ENCODE assay signal across 1 cellular context in the genomic region with DNA sequence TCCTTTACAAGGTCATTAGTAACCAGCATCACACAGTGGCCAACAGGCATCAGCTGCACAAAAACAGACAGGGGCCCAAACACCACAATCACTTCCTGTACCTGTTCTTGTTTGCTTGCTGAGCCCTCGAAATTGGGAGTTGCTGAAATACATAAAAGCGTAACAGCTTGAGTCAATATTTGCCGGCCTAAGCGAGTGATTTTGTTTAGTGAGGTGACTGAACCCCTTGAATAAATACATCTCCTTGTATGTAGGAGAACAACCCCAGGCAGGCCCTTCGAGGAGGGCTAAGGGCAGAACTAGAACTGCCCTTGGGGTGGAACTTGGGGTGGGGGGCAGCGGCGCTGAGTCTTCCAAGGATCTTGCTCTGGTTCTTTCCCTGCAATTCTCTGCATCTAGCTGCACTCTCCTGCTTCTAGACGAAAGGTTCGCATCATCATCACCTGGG.
A peak's percentile ranks its signal among the peaks of the same experiment; 100 is the strongest.
TF ChIP-seq lines count a peak whose summit lies in the region.

No MANE protein-coding gene starts in this region.

TF ChIP-seq in HepG2, 621 proteins besides CTCF, POLR2A, EP300 and RAD21 (continued from another document and continues in another):
- TF ChIP-seq, protein P1, sequence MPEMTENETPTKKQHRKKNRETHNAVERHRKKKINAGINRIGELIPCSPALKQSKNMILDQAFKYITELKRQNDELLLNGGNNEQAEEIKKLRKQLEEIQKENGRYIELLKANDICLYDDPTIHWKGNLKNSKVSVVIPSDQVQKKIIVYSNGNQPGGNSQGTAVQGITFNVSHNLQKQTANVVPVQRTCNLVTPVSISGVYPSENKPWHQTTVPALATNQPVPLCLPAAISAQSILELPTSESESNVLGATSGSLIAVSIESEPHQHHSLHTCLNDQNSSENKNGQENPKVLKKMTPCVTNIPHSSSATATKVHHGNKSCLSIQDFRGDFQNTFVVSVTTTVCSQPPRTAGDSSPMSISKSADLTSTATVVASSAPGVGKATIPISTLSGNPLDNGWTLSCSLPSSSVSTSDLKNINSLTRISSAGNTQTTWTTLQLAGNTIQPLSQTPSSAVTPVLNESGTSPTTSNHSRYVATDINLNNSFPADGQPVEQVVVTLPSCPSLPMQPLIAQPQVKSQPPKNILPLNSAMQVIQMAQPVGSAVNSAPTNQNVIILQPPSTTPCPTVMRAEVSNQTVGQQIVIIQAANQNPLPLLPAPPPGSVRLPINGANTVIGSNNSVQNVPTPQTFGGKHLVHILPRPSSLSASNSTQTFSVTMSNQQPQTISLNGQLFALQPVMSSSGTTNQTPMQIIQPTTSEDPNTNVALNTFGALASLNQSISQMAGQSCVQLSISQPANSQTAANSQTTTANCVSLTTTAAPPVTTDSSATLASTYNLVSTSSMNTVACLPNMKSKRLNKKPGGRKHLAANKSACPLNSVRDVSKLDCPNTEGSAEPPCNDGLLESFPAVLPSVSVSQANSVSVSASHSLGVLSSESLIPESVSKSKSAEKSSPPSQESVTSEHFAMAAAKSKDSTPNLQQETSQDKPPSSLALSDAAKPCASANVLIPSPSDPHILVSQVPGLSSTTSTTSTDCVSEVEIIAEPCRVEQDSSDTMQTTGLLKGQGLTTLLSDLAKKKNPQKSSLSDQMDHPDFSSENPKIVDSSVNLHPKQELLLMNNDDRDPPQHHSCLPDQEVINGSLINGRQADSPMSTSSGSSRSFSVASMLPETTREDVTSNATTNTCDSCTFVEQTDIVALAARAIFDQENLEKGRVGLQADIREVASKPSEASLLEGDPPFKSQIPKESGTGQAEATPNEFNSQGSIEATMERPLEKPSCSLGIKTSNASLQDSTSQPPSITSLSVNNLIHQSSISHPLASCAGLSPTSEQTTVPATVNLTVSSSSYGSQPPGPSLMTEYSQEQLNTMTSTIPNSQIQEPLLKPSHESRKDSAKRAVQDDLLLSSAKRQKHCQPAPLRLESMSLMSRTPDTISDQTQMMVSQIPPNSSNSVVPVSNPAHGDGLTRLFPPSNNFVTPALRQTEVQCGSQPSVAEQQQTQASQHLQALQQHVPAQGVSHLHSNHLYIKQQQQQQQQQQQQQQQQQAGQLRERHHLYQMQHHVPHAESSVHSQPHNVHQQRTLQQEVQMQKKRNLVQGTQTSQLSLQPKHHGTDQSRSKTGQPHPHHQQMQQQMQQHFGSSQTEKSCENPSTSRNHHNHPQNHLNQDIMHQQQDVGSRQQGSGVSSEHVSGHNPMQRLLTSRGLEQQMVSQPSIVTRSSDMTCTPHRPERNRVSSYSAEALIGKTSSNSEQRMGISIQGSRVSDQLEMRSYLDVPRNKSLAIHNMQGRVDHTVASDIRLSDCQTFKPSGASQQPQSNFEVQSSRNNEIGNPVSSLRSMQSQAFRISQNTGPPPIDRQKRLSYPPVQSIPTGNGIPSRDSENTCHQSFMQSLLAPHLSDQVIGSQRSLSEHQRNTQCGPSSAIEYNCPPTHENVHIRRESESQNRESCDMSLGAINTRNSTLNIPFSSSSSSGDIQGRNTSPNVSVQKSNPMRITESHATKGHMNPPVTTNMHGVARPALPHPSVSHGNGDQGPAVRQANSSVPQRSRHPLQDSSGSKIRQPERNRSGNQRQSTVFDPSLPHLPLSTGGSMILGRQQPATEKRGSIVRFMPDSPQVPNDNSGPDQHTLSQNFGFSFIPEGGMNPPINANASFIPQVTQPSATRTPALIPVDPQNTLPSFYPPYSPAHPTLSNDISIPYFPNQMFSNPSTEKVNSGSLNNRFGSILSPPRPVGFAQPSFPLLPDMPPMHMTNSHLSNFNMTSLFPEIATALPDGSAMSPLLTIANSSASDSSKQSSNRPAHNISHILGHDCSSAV (CRISPR knock-in tag; IDR thresholded peaks at IDR 0.05; ENCODE audit: borderline replicate concordance), result no peak
- TF ChIP-seq HNRNPUL1 (IDR thresholded peaks at IDR 0.05; ENCODE audit: low read depth, low read length) (no peak), HCFC1 (IDR thresholded peaks at IDR 0.05; ENCODE audit: low read depth, low read length) (no peak), ZFYVE20 (CRISPR knock-in tag; IDR thresholded peaks at IDR 0.05; ENCODE audit: borderline replicate concordance, low read depth) (no peak), CHD4 (IDR thresholded peaks at IDR 0.05; ENCODE audit: borderline replicate concordance, low read length) (no peak), TEAD2 (CRISPR knock-in tag; IDR thresholded peaks at IDR 0.05) (no peak), ZNF891 (CRISPR knock-in tag; IDR thresholded peaks at IDR 0.05) (no peak), ZNF672 (CRISPR knock-in tag; IDR thresholded peaks at IDR 0.05) (no peak), RORA (CRISPR knock-in tag; IDR thresholded peaks at IDR 0.05) (no peak), ARNT (IDR thresholded peaks at IDR 0.05) (no peak), FOXA3 (CRISPR knock-in tag; IDR thresholded peaks at IDR 0.05) (peak; percentile 99), TBL1XR1 (IDR thresholded peaks at IDR 0.05; ENCODE audit: borderline replicate concordance, low read length, partially characterized antibody) (peak; percentile 87), ZNF749 (CRISPR knock-in tag; IDR thresholded peaks at IDR 0.05; ENCODE audit: borderline replicate concordance) (no peak), ASH2L (IDR thresholded peaks at IDR 0.05; ENCODE audit: insufficient read length, low read depth, low read length) (no peak), TBX2 (CRISPR knock-in tag; IDR thresholded peaks at IDR 0.05; ENCODE audit: borderline replicate concordance) (peak; percentile 96), U2AF2 (IDR thresholded peaks at IDR 0.05; ENCODE audit: low read depth, low read length) (no peak), SOX6 (IDR thresholded peaks at IDR 0.05) (no peak), SOX6 (CRISPR knock-in tag; IDR thresholded peaks at IDR 0.05) (peak; percentile 98), ZBTB21 (CRISPR knock-in tag; IDR thresholded peaks at IDR 0.05) (no peak), RFX5 (IDR thresholded peaks at IDR 0.05; ENCODE audit: low read depth, low read length) (no peak), ZNF350 (CRISPR knock-in tag; IDR thresholded peaks at IDR 0.05; ENCODE audit: borderline replicate concordance, low read depth) (peak; percentile 68; the same call in 1 of the 2 replicates), ZNF83 (CRISPR knock-in tag; IDR thresholded peaks at IDR 0.05; ENCODE audit: borderline replicate concordance) (no peak), ARHGAP35 (CRISPR knock-in tag; IDR thresholded peaks at IDR 0.05; ENCODE audit: borderline replicate concordance) (0 out of 2 replicates have a peak, but pooled peaks have one; percentile 59), ZNF577 (CRISPR knock-in tag; IDR thresholded peaks at IDR 0.05; ENCODE audit: borderline replicate concordance, low read depth) (no peak), ZNF790 (CRISPR knock-in tag; IDR thresholded peaks at IDR 0.05; ENCODE audit: borderline replicate concordance) (no peak)
- TF ChIP-seq, protein P2, sequence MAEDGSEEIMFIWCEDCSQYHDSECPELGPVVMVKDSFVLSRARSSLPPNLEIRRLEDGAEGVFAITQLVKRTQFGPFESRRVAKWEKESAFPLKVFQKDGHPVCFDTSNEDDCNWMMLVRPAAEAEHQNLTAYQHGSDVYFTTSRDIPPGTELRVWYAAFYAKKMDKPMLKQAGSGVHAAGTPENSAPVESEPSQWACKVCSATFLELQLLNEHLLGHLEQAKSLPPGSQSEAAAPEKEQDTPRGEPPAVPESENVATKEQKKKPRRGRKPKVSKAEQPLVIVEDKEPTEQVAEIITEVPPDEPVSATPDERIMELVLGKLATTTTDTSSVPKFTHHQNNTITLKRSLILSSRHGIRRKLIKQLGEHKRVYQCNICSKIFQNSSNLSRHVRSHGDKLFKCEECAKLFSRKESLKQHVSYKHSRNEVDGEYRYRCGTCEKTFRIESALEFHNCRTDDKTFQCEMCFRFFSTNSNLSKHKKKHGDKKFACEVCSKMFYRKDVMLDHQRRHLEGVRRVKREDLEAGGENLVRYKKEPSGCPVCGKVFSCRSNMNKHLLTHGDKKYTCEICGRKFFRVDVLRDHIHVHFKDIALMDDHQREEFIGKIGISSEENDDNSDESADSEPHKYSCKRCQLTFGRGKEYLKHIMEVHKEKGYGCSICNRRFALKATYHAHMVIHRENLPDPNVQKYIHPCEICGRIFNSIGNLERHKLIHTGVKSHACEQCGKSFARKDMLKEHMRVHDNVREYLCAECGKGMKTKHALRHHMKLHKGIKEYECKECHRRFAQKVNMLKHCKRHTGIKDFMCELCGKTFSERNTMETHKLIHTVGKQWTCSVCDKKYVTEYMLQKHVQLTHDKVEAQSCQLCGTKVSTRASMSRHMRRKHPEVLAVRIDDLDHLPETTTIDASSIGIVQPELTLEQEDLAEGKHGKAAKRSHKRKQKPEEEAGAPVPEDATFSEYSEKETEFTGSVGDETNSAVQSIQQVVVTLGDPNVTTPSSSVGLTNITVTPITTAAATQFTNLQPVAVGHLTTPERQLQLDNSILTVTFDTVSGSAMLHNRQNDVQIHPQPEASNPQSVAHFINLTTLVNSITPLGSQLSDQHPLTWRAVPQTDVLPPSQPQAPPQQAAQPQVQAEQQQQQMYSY (CRISPR knock-in tag; IDR thresholded peaks at IDR 0.05), result no peak
- TF ChIP-seq, protein P3, sequence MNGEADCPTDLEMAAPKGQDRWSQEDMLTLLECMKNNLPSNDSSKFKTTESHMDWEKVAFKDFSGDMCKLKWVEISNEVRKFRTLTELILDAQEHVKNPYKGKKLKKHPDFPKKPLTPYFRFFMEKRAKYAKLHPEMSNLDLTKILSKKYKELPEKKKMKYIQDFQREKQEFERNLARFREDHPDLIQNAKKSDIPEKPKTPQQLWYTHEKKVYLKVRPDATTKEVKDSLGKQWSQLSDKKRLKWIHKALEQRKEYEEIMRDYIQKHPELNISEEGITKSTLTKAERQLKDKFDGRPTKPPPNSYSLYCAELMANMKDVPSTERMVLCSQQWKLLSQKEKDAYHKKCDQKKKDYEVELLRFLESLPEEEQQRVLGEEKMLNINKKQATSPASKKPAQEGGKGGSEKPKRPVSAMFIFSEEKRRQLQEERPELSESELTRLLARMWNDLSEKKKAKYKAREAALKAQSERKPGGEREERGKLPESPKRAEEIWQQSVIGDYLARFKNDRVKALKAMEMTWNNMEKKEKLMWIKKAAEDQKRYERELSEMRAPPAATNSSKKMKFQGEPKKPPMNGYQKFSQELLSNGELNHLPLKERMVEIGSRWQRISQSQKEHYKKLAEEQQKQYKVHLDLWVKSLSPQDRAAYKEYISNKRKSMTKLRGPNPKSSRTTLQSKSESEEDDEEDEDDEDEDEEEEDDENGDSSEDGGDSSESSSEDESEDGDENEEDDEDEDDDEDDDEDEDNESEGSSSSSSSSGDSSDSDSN (CRISPR knock-in tag; IDR thresholded peaks at IDR 0.05), result no peak
- TF ChIP-seq, protein P4, sequence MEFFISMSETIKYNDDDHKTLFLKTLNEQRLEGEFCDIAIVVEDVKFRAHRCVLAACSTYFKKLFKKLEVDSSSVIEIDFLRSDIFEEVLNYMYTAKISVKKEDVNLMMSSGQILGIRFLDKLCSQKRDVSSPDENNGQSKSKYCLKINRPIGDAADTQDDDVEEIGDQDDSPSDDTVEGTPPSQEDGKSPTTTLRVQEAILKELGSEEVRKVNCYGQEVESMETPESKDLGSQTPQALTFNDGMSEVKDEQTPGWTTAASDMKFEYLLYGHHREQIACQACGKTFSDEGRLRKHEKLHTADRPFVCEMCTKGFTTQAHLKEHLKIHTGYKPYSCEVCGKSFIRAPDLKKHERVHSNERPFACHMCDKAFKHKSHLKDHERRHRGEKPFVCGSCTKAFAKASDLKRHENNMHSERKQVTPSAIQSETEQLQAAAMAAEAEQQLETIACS (CRISPR knock-in tag; IDR thresholded peaks at IDR 0.05), result no peak
- TF ChIP-seq, protein P5, sequence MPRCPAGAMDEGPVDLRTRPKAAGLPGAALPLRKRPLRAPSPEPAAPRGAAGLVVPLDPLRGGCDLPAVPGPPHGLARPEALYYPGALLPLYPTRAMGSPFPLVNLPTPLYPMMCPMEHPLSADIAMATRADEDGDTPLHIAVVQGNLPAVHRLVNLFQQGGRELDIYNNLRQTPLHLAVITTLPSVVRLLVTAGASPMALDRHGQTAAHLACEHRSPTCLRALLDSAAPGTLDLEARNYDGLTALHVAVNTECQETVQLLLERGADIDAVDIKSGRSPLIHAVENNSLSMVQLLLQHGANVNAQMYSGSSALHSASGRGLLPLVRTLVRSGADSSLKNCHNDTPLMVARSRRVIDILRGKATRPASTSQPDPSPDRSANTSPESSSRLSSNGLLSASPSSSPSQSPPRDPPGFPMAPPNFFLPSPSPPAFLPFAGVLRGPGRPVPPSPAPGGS (CRISPR knock-in tag; IDR thresholded peaks at IDR 0.05), result no peak
- TF ChIP-seq, protein P6, sequence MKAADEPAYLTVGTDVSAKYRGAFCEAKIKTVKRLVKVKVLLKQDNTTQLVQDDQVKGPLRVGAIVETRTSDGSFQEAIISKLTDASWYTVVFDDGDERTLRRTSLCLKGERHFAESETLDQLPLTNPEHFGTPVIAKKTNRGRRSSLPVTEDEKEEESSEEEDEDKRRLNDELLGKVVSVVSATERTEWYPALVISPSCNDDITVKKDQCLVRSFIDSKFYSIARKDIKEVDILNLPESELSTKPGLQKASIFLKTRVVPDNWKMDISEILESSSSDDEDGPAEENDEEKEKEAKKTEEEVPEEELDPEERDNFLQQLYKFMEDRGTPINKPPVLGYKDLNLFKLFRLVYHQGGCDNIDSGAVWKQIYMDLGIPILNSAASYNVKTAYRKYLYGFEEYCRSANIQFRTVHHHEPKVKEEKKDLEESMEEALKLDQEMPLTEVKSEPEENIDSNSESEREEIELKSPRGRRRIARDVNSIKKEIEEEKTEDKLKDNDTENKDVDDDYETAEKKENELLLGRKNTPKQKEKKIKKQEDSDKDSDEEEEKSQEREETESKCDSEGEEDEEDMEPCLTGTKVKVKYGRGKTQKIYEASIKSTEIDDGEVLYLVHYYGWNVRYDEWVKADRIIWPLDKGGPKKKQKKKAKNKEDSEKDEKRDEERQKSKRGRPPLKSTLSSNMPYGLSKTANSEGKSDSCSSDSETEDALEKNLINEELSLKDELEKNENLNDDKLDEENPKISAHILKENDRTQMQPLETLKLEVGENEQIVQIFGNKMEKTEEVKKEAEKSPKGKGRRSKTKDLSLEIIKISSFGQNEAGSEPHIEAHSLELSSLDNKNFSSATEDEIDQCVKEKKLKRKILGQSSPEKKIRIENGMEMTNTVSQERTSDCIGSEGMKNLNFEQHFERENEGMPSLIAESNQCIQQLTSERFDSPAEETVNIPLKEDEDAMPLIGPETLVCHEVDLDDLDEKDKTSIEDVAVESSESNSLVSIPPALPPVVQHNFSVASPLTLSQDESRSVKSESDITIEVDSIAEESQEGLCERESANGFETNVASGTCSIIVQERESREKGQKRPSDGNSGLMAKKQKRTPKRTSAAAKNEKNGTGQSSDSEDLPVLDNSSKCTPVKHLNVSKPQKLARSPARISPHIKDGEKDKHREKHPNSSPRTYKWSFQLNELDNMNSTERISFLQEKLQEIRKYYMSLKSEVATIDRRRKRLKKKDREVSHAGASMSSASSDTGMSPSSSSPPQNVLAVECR (CRISPR knock-in tag; IDR thresholded peaks at IDR 0.05; ENCODE audit: borderline replicate concordance), result peak; percentile 39; the same call in 1 of the 2 replicates
- TF ChIP-seq, protein P7, sequence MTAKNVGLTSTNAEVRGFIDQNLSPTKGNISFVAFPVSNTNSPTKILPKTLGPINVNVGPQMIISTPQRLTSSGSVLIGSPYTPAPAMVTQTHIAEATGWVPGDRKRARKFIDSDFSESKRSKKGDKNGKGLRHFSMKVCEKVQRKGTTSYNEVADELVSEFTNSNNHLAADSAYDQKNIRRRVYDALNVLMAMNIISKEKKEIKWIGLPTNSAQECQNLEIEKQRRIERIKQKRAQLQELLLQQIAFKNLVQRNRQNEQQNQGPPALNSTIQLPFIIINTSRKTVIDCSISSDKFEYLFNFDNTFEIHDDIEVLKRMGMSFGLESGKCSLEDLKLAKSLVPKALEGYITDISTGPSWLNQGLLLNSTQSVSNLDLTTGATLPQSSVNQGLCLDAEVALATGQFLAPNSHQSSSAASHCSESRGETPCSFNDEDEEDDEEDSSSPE (CRISPR knock-in tag; IDR thresholded peaks at IDR 0.05), result no peak
